ENCODE assay signal across 1 cellular context in the genomic region with DNA sequence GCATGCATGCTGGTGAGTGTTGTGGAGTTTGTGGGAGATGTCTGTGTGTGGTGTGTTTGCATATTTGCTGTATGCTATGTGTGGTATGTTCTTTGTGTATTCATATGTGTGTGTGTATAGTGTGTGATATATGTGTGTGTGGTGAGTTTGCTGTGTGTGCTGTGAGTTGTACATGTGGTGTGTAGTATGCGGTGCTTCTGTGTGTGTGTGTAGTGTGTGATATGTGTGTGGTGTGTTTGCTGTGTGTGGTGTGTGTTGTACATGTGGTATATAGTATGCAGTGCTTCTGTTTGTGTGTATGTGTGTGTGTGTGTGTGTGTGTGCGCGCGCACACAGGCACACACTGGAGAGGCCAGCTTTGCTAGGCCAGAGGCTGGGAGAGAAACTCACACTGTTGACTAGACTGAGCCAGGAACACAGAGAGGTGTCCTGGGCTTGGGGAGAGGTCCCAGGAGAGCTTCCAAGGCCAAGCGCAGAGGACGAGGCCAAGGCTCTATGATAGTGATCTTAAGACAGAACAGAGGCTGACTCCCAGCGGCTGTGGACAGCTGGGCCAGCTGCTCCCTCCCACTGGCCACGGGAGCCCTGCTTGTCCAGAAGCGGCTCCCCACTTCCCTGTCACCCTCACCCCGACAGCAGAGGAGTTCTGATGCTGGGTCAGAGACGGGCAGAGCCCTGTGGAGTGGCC.
TF ChIP-seq lines count a peak whose summit lies in the region.

No MANE protein-coding gene starts in this region.

TF ChIP-seq in HepG2, 621 proteins besides CTCF, POLR2A, EP300 and RAD21:
- TF ChIP-seq, protein P1, sequence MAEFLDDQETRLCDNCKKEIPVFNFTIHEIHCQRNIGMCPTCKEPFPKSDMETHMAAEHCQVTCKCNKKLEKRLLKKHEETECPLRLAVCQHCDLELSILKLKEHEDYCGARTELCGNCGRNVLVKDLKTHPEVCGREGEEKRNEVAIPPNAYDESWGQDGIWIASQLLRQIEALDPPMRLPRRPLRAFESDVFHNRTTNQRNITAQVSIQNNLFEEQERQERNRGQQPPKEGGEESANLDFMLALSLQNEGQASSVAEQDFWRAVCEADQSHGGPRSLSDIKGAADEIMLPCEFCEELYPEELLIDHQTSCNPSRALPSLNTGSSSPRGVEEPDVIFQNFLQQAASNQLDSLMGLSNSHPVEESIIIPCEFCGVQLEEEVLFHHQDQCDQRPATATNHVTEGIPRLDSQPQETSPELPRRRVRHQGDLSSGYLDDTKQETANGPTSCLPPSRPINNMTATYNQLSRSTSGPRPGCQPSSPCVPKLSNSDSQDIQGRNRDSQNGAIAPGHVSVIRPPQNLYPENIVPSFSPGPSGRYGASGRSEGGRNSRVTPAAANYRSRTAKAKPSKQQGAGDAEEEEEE (CRISPR knock-in tag; IDR thresholded peaks at IDR 0.05; ENCODE audit: borderline replicate concordance), result no peak
- TF ChIP-seq, protein P2, sequence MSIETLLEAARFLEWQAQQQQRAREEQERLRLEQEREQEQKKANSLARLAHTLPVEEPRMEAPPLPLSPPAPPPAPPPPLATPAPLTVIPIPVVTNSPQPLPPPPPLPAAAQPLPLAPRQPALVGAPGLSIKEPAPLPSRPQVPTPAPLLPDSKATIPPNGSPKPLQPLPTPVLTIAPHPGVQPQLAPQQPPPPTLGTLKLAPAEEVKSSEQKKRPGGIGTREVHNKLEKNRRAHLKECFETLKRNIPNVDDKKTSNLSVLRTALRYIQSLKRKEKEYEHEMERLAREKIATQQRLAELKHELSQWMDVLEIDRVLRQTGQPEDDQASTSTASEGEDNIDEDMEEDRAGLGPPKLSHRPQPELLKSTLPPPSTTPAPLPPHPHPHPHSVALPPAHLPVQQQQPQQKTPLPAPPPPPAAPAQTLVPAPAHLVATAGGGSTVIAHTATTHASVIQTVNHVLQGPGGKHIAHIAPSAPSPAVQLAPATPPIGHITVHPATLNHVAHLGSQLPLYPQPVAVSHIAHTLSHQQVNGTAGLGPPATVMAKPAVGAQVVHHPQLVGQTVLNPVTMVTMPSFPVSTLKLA (IDR thresholded peaks at IDR 0.05), result 0 out of 2 replicates have a peak, but pooled peaks have one; percentile 3
- TF ChIP-seq SETDB1 (CRISPR knock-in tag; IDR thresholded peaks at IDR 0.05; ENCODE audit: borderline replicate concordance), result no peak
